17 cellular contexts compared by ENCODE assay signal in genomic region chr2:238863231-238863630, GRCh38. TPM values are rescaled to one million over a fixed set of nuclear protein-coding genes. Genes with fewer than 3 reads are reported as not detected.
DNase-seq lines count a peak whose midpoint lies in the region; TF ChIP-seq lines count a peak whose summit lies in the region.
"Had no signal": no experiment of that assay in that cellular context is flagged by ENCODE, and none has a peak within 500 bp of the region (broad histone marks: within the 10 kb centered on the region; RNA-seq: fewer than 3 reads in every experiment).

No MANE protein-coding gene starts in this region.

- intact Hi-C loops in ascending aorta (cut with DNase I) (loop anchor here (10.0 kb wide), 2 partner anchors 268 to 428 kb away; no protein-coding TSS in a partner anchor), thyroid gland (cut with DNase I) (no loop called here)

- WGBS in thyroid gland, 2 donors: 94 to 96% methylated on average over 14 of the region's 14 CpGs

- H3K27me3 ChIP-seq in ascending aorta (no peaks in the 10 kb centered on the region), mucosa of stomach (ENCODE audit: control insufficient read depth, insufficient read depth, low read length) (peaks cover 5% of the 10 kb centered on the region), thyroid gland (no peaks in the 10 kb centered on the region)
- H3K27me3 ChIP-seq: pancreas, Peyer's patch had no signal

- H3K36me3 ChIP-seq in ascending aorta (no peaks in the 10 kb centered on the region), mucosa of stomach (ENCODE audit: control insufficient read depth, insufficient read depth, low read length) (no peaks in the 10 kb centered on the region), thyroid gland (no peaks in the 10 kb centered on the region)
- H3K36me3 ChIP-seq: BE2C, pancreas, Peyer's patch had no signal

- peak overlapping the region; percentile 42 for H3K9ac ChIP-seq in mucosa of stomach (ENCODE audit: low read length)

- H3K27ac ChIP-seq in ascending aorta (peak overlapping the region; percentile 86 to 92), thyroid gland (peak overlapping the region in 2 of 3 donors; percentile 22 to 34)
- H3K27ac ChIP-seq: pancreas had no signal

- DNase-seq in ELR (ENCODE audit: low read depth) (peak; percentile 63), ascending aorta (ENCODE audit: low spot score in 2 of 2) (no peak), thyroid gland (no peak), cerebellar nuclear complex (lab: John Stamatoyannopoulos, UW) (no peak), D341Med (ENCODE audit: low spot score) (no peak)
- no peak for DNase-seq in activated T-cell treated with anti-CD3 and anti-CD28 coated beads, Interleukin-2, amount 50 U/mL, for 1 hour
- DNase-seq: activated B cell treated with CpG ODN at 0.5 μM for 24 hours; activated gamma-delta T cell; BE2C; hippocampal formation; mucosa of descending colon; stimulated activated CD4-positive, alpha-beta T cell treated with anti-CD3 and anti-CD28 coated beads, Interleukin-12 subunit alpha, Interleukin-12 subunit beta, amount 100 ng/mL, for 4 hours; stimulated activated naive CD4-positive, alpha-beta T cell; T-cell had no signal

- H3K4me3 ChIP-seq in ascending aorta: no peak overlapping the region
- H3K4me3 ChIP-seq in mucosa of stomach (ENCODE audit: low read length): no peak overlapping the region
- H3K4me3 ChIP-seq in thyroid gland (replicated peaks in 1 of 3): no peak overlapping the region
- H3K4me3 ChIP-seq: mucosa of descending colon, pancreas, Peyer's patch had no signal

- TF ChIP-seq CTCF in ascending aorta (IDR thresholded peaks at IDR 0.05): no peak
- TF ChIP-seq CTCF in thyroid gland (IDR thresholded peaks at IDR 0.05): no peak

- H3K4me1 ChIP-seq in ascending aorta (peaks cover 19 to 43% of the 10 kb centered on the region in 2 donors), mucosa of stomach (ENCODE audit: control insufficient read depth, insufficient read depth, low read length) (peaks cover 36% of the 10 kb centered on the region), thyroid gland (peaks cover 0 to 7% of the 10 kb centered on the region in 2 donors)
- H3K4me1 ChIP-seq: BE2C, pancreas had no signal

- TF ChIP-seq POLR2A in thyroid gland (IDR thresholded peaks at IDR 0.05): no peak

- H3K9me3 ChIP-seq in ascending aorta: no peaks in the 10 kb centered on the region
- H3K9me3 ChIP-seq in mucosa of stomach (ENCODE audit: control insufficient read depth, low read length): no peaks in the 10 kb centered on the region
- no peaks in the 10 kb centered on the region for H3K9me3 ChIP-seq in thyroid gland
- H3K9me3 ChIP-seq: BE2C, mucosa of descending colon, pancreas, Peyer's patch had no signal

RNA-seq across cellular contexts. Expression of gene TWIST2, which starts 15.3 kb away (rescaled TPM):
- total RNA-seq in ascending aorta (108 TPM), thyroid gland (10 to 100 TPM; 10.4 to 30.1 (median 20.8) TPM)
- total RNA-seq: activated B cell treated with CpG ODN at 0.5 μM for 24 hours, T-cell had no signal
